10 cellular contexts compared by ENCODE assay signal in the genomic region with DNA sequence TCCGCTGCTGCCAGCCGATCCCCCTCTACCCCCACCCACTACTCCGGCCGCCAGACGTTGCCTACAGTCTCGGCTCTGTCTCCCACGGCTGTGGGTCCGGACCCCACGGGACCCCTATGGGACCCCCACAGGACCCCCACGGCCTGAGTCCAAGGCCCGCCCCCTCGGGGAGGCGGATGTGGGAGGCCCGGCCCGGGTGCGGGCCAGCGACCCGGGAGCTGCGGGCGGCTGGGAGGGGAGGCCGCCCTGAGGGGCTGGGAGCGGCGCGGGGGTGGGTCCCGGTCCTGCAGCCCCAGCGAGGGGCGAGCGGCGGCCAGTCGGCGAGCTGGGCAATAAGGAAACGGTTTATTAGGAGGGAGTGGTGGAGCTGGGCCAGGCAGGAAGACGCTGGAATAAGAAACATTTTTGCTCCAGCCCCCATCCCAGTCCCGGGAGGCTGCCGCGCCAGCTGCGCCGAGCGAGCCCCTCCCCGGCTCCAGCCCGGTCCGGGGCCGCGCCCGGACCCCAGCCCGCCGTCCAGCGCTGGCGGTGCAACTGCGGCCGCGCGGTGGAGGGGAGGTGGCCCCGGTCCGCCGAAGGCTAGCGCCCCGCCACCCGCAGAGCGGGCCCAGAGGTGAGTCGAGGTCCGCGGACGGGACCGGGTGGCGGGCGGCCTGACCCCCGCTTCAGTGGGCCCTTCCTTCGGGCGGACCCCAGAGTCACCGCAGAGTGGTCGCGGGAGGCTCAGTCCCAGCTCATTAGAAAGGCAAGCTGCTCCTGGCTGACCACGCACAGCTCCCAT. TPM values are rescaled to one million over a fixed set of nuclear protein-coding genes. Genes with fewer than 3 reads are reported as not detected.
A peak's percentile ranks its signal among the peaks of the same experiment; 100 is the strongest.
DNase-seq lines count a peak whose midpoint lies in the region; ATAC-seq and TF ChIP-seq lines count a peak whose summit lies in the region.
"Had no signal": no experiment of that assay in that cellular context is flagged by ENCODE, and none has a peak within 500 bp of the region (broad histone marks: within the 10 kb centered on the region; RNA-seq: fewer than 3 reads in every experiment).

A gene (plus strand): TSS at position 422 of the 781 bp plus-strand sequence. CDS start 4,971 bp downstream, outside the sequence.

- peaks cover 60% of the 10 kb centered on the region for H3K27me3 ChIP-seq in gastroesophageal sphincter

- POLR2A ChIA-PET in naive thymus-derived CD8-positive, alpha-beta T cell (lab: Charles Lee): no interaction called here

- peaks cover 15 to 60% (median 32%) of the 10 kb centered on the region in 5 donors for H3K27me3 Mint-ChIP-seq in naive thymus-derived CD8-positive, alpha-beta T cell

- no peaks in the 10 kb centered on the region for H3K36me3 ChIP-seq in gastroesophageal sphincter

- H3K36me3 Mint-ChIP-seq in naive thymus-derived CD8-positive, alpha-beta T cell: no peaks in the 10 kb centered on the region

- no peak within 1 kb of the TSS for H3K27ac Mint-ChIP-seq in naive thymus-derived CD8-positive, alpha-beta T cell
- H3K27ac Mint-ChIP-seq: activated CD4-positive, alpha-beta memory T cell treated with anti-CD3 and anti-CD28 coated beads, Interleukin-2, amount 10 ng/mL, durations not matched to agents 7 days and 5 days had no signal

- H3K4me3 ChIP-seq in gastroesophageal sphincter: peak within 1 kb of the TSS; percentile 42 to 57

- ATAC-seq in gastroesophageal sphincter: no peak
- ATAC-seq in naive thymus-derived CD8-positive, alpha-beta T cell: no peak

- peak in 2 of 4 experiments; percentile 2 to 6 for TF ChIP-seq CTCF in gastroesophageal sphincter (IDR thresholded peaks at IDR 0.05)

- no peak for TF ChIP-seq EP300 in gastroesophageal sphincter (IDR thresholded peaks at IDR 0.05)

- DNase-seq in naive thymus-derived CD8-positive, alpha-beta T cell: peak in 1 of 10 donors; percentile 27
- no peak for DNase-seq in ureter (ENCODE audit: low spot score)
- no peak for DNase-seq in NCI-H2227 treated with DMSO at 0.1 percent for 48 hours (lab: John Stamatoyannopoulos, UW)
- no peak for DNase-seq in T-helper 2 cell
- no peak for DNase-seq in HK-2 (ENCODE audit: unreplicated experiment)
- DNase-seq: activated CD4-positive, alpha-beta memory T cell treated with anti-CD3 and anti-CD28 coated beads, Interleukin-2, amount 10 ng/mL, durations not matched to agents 7 days and 5 days; hypothalamus; NCI-H226 had no signal

- peaks cover 0 to 13% (median 2%) of the 10 kb centered on the region in 4 donors for H3K4me1 Mint-ChIP-seq in naive thymus-derived CD8-positive, alpha-beta T cell
- H3K4me1 Mint-ChIP-seq: activated CD4-positive, alpha-beta memory T cell treated with anti-CD3 and anti-CD28 coated beads, Interleukin-2, amount 10 ng/mL, durations not matched to agents 7 days and 5 days had no signal

- peak within 1 kb of the TSS in 6 of 10 donors; percentile 26 to 57 (median 42) for H3K4me3 Mint-ChIP-seq in naive thymus-derived CD8-positive, alpha-beta T cell
- H3K4me3 Mint-ChIP-seq: activated CD4-positive, alpha-beta memory T cell treated with anti-CD3 and anti-CD28 coated beads, Interleukin-2, amount 10 ng/mL, durations not matched to agents 7 days and 5 days had no signal

- 5 to 8% (median 7%) methylated on average over 53 to 74 of the region's 74 CpGs for WGBS in adipose tissue, 3 donors
- no CpG with 5 or more reads among the region's 74 CpGs for WGBS in gastroesophageal sphincter (ENCODE audit: low coverage in 1 of 2), 2 donors

- peak within 1 kb of the TSS; percentile 70 for H3K27ac ChIP-seq in adipose tissue (ENCODE audit: low read depth, low read length)
- H3K27ac ChIP-seq in gastroesophageal sphincter: peak within 1 kb of the TSS; percentile 83 to 93 (median 86)

- no peaks in the 10 kb centered on the region for H3K9me3 ChIP-seq in gastroesophageal sphincter

- H3K4me1 ChIP-seq in gastroesophageal sphincter: peaks cover 0 to 74% (median 38%) of the 10 kb centered on the region in 3 donors

- H3K9me3 Mint-ChIP-seq in naive thymus-derived CD8-positive, alpha-beta T cell: no peaks in the 10 kb centered on the region
- H3K9me3 Mint-ChIP-seq: activated CD4-positive, alpha-beta memory T cell treated with anti-CD3 and anti-CD28 coated beads, Interleukin-2, amount 10 ng/mL, durations not matched to agents 7 days and 5 days had no signal

- peak in 1 of 2 donors; percentile 12 for TF ChIP-seq POLR2A in gastroesophageal sphincter (IDR thresholded peaks at IDR 0.05)

RNA-seq across cellular contexts. Expression of the gene that starts here (rescaled TPM):
- polyA plus RNA-seq in adipose tissue: 10 to 100 TPM; 12.9 to 61.5 (median 59.9) TPM
- total RNA-seq in gastroesophageal sphincter (100 to 1,000 TPM in 3 of 4 donors, 10 to 100 TPM in 1; 77.4 to 133 (median 118) TPM), ureter (46.8 TPM)
- total RNA-seq in naive thymus-derived CD8-positive, alpha-beta T cell: not detected
- polyA plus RNA-seq in naive thymus-derived CD8-positive, alpha-beta T cell: not detected
- total RNA-seq: activated CD4-positive, alpha-beta memory T cell treated with anti-CD3 and anti-CD28 coated beads, Interleukin-2, amount 10 ng/mL, durations not matched to agents 7 days and 5 days had no signal

Comparison
In these comparisons a context has a peak if more than half of its experiments do, and no peak if none do; other contexts are left out.
1. RNA of the gene that starts here (total RNA-seq): 77.4 to 133 TPM in gastroesophageal sphincter and 46.8 TPM in ureter (single experiment); not detected in naive thymus-derived CD8-positive, alpha-beta T cell; every median in the first group is over 10 times any median in the second.
2. RNA of the gene that starts here (polyA plus RNA-seq): 12.9 to 61.5 TPM in adipose tissue; not detected in naive thymus-derived CD8-positive, alpha-beta T cell; every median in the first group is over 10 times any median in the second.